Comparison of ENCODE assay signal across 1 cellular context in genomic region chr12:122081697-122082221, GRCh38.
TF ChIP-seq lines count a peak whose summit lies in the region.

No MANE protein-coding gene starts in this region.

TF ChIP-seq in SK-N-SH, 30 proteins besides CTCF, POLR2A, EP300 and RAD21:
- no peak for TF ChIP-seq REST (IDR thresholded peaks at IDR 0.05; ENCODE audit: low read depth, low read length)
- no peak for TF ChIP-seq NRF1 (IDR thresholded peaks at IDR 0.05; ENCODE audit: low read depth, low read length)
- no peak for TF ChIP-seq MEF2A (IDR thresholded peaks at IDR 0.05; ENCODE audit: borderline replicate concordance, low read depth)
- no peak for TF ChIP-seq MAX (IDR thresholded peaks at IDR 0.05; ENCODE audit: low read depth)
- TF ChIP-seq YY1 (IDR thresholded peaks at IDR 0.05; ENCODE audit: low read depth): no peak
- no peak for TF ChIP-seq TEAD4 (IDR thresholded peaks at IDR 0.05; ENCODE audit: borderline replicate concordance, insufficient read depth)
